In genomic region chr17:79612468-79613194, GRCh38 we compare ENCODE assay signal across 9 cellular contexts. TPM values are rescaled to one million over a fixed set of nuclear protein-coding genes. Genes with fewer than 3 reads are reported as not detected.
A peak's percentile ranks its signal among the peaks of the same experiment; 100 is the strongest.
DNase-seq lines count a peak whose midpoint lies in the region; ATAC-seq and TF ChIP-seq lines count a peak whose summit lies in the region.
"Had no signal": no experiment of that assay in that cellular context is flagged by ENCODE, and none has a peak within 500 bp of the region (broad histone marks: within the 10 kb centered on the region; RNA-seq: fewer than 3 reads in every experiment).

No MANE protein-coding gene starts in this region.

- no peaks in the 10 kb centered on the region for H3K36me3 ChIP-seq in PC-9 (ENCODE audit: low read depth)
- no peaks in the 10 kb centered on the region for H3K36me3 ChIP-seq in testis (ENCODE audit: low read depth, missing control alignments)

- TF ChIP-seq CTCF in PC-9 (conservative IDR thresholded peaks at IDR 0.05) (peak; percentile 72), testis (IDR thresholded peaks at IDR 0.05) (peak in 2 of 3 experiments; percentile 22 to 47)

- ATAC-seq in left colon (peak; percentile 54), GM21390 (IDR thresholded peaks at IDR 0.05; ENCODE audit: unreplicated experiment) (no peak)

- DNase-seq in DMS153 treated with DMSO at 0.1 percent for 48 hours (lab: John Stamatoyannopoulos, UW; ENCODE audit: unreplicated experiment) (peak; percentile 18), HT-29 (ENCODE audit: low spot score) (peak; percentile 70), PC-9 (peak in 1 of 2 experiments; percentile 53), anterior cingulate cortex (lab: John Stamatoyannopoulos, UW) (peak in 46 of 58 donors; percentile 12 to 84 (median 38)), left colon (peak; percentile 40 to 69), testis (no peak), cortex of kidney (lab: John Stamatoyannopoulos, UW) (no peak)

- no peak overlapping the region for H3K4me3 ChIP-seq in PC-9
- H3K4me3 ChIP-seq in testis, result no peak overlapping the region

- POLR2A ChIA-PET in PC-9 (lab: Charles Lee; ENCODE audit: unreplicated experiment), result no interaction called here

- TF ChIP-seq POLR2A in testis (IDR thresholded peaks at IDR 0.05), result no peak

- H3K27ac ChIP-seq in PC-9, result no peak overlapping the region
- peak overlapping the region in 1 of 2 donors; percentile 50 for H3K27ac ChIP-seq in testis

- no peak overlapping the region for H3K4me2 ChIP-seq in PC-9

- intact Hi-C loops in PC-9 (cut with micrococcal nuclease; ENCODE audit: unreplicated experiment), result no loop called here
- intact Hi-C loops in left colon (cut with DNase I, micrococcal nuclease), result no loop called here
- intact Hi-C loops in testis (cut with DNase I; ENCODE audit: low total_unique reads), result no loop called here

- CTCF ChIA-PET in PC-9 (lab: Charles Lee), result no interaction called here

- H4K20me1 ChIP-seq in PC-9 (ENCODE audit: insufficient read depth), result no peaks in the 10 kb centered on the region

- 60 to 75% methylated on average over 16 to 25 of the region's 25 CpGs for WGBS in testis, 2 donors

- no peaks in the 10 kb centered on the region for H3K79me2 ChIP-seq in PC-9 (ENCODE audit: low read depth)

- BruUV-seq in PC-9 (replicated peaks; lab: Mats Ljungman, UMichigan), result no TSS peak

- H3K4me1 ChIP-seq in PC-9 (replicated peaks; ENCODE audit: insufficient read depth) (no peaks in the 10 kb centered on the region), testis (peaks cover 8% of the 10 kb centered on the region)

- H3K9me2 ChIP-seq in PC-9 (ENCODE audit: insufficient read depth), result no peaks in the 10 kb centered on the region

- H3F3A ChIP-seq in PC-9 (ENCODE audit: insufficient read depth, low read depth), result no peaks in the 10 kb centered on the region

- no peaks in the 10 kb centered on the region for H3K9me3 ChIP-seq in PC-9 (ENCODE audit: insufficient read depth, low read depth)
- no peaks in the 10 kb centered on the region for H3K9me3 ChIP-seq in testis

- H2AFZ ChIP-seq in PC-9, result no peak overlapping the region

- H3K27me3 ChIP-seq in PC-9 (ENCODE audit: insufficient read depth, low read depth), result peaks cover 59% of the 10 kb centered on the region
- H3K27me3 ChIP-seq in testis, result no peaks in the 10 kb centered on the region

RNA-seq across cellular contexts. Expression of gene RBFOX3, which starts 1.8 kb away (rescaled TPM):
- not detected in 2 replicates for total RNA-seq in HT-29 (2014; rRNA removed; shearing (Covaris generic))
- total RNA-seq in PC-9 (2021) (not detected in 2 replicates), left colon (10 to 100 TPM in 1 of 2 donors, under 1 TPM in 1; 0.21 to 12.6 TPM), testis (10 to 100 TPM; 13.6 to 15.3 TPM)
- 14.4 TPM for polyA plus RNA-seq in testis (ENCODE audit: insufficient read depth, low read depth, low replicate concordance)
- total RNA-seq: activated CD8-positive, alpha-beta memory T cell treated with anti-CD3 and anti-CD28 coated beads for 36 hours had no signal

Comparison
In these comparisons a context has a peak if more than half of its experiments do, and no peak if none do; other contexts are left out.
1. DNase-seq: peak in DMS153 treated with DMSO at 0.1 percent for 48 hours (single experiment), HT-29 (single experiment), anterior cingulate cortex (46 of 58) and left colon (2 of 2); none in testis (single experiment) and cortex of kidney (single experiment).